11 cellular contexts compared by ENCODE assay signal in genomic region chr13:75705395-75705794, GRCh38.
A peak's percentile ranks its signal among the peaks of the same experiment; 100 is the strongest.
DNase-seq lines count a peak whose midpoint lies in the region; TF ChIP-seq lines count a peak whose summit lies in the region.
"Had no signal": no experiment of that assay in that cellular context is flagged by ENCODE, and none has a peak within 500 bp of the region (broad histone marks: within the 10 kb centered on the region; RNA-seq: fewer than 3 reads in every experiment).

No MANE protein-coding gene starts in this region.

- TF ChIP-seq CTCF in fibroblast of pulmonary artery (IDR thresholded peaks at IDR 0.05; ENCODE audit: low read length, missing control alignments) (no peak), smooth muscle cell (IDR thresholded peaks at IDR 0.05; ENCODE audit: borderline replicate concordance, insufficient read depth, poor library complexity, severe bottlenecking) (no peak), GM13976 (IDR thresholded peaks at IDR 0.05; ENCODE audit: borderline replicate concordance, control extremely low read depth, extremely low read depth, insufficient read depth, missing control alignments) (no peak)

- H3K36me3 ChIP-seq in smooth muscle cell (ENCODE audit: low read depth), result no peaks in the 10 kb centered on the region
- H3K36me3 ChIP-seq: gastrocnemius medialis, right atrium auricular region had no signal

- H3K9me3 ChIP-seq in smooth muscle cell (replicated peaks; ENCODE audit: low read depth), result no peaks in the 10 kb centered on the region
- H3K9me3 ChIP-seq: gastrocnemius medialis, right atrium auricular region had no signal

- DNase-seq in HCEC 1CT (peak; percentile 90), SW 1271 (lab: John Stamatoyannopoulos, UW) (peak; percentile 76 to 89), fibroblast of pulmonary artery (ENCODE audit: low read depth) (peak; percentile 57), smooth muscle cell (lab: John Stamatoyannopoulos, UW; ENCODE audit: unreplicated experiment) (no peak), GM13976 (ENCODE audit: low spot score) (no peak), iPS-NIHi11 (ENCODE audit: low spot score) (no peak), OCI-M1 (lab: John Stamatoyannopoulos, UW) (no peak)
- DNase-seq: gastrocnemius medialis, MM.1S, RPMI8226 had no signal

- peak overlapping the region; percentile 76 for H3K9ac ChIP-seq in smooth muscle cell (ENCODE audit: low read depth)

- in situ Hi-C loops in GM13976 (cut with MboI; ENCODE audit: low sequenced_read_pairs, unreplicated experiment), result no loop called here

- no peaks in the 10 kb centered on the region for H3K27me3 ChIP-seq in smooth muscle cell (ENCODE audit: low read depth)
- H3K27me3 ChIP-seq: gastrocnemius medialis, right atrium auricular region had no signal

- no peak overlapping the region for H2AFZ ChIP-seq in smooth muscle cell (ENCODE audit: low read depth)

- H3K27ac ChIP-seq in smooth muscle cell (ENCODE audit: low read depth), result peak overlapping the region; percentile 97
- H3K27ac ChIP-seq: right atrium auricular region had no signal

- peaks cover 70% of the 10 kb centered on the region for H3K79me2 ChIP-seq in smooth muscle cell (ENCODE audit: low read depth)

- H3F3A ChIP-seq in smooth muscle cell (ENCODE audit: low read depth), result peaks cover 15% of the 10 kb centered on the region

- 8% methylated on average over 1 of the region's 1 CpG for WGBS in smooth muscle cell (ENCODE audit: low lambda C conversion rate)

- H3K4me3 ChIP-seq in fibroblast of pulmonary artery (replicated peaks; ENCODE audit: low read depth, low read length), result no peak overlapping the region
- H3K4me3 ChIP-seq in smooth muscle cell, result peak overlapping the region; percentile 10
- H3K4me3 ChIP-seq: gastrocnemius medialis, right atrium auricular region had no signal

- peaks cover 27% of the 10 kb centered on the region for H3K4me1 ChIP-seq in smooth muscle cell (ENCODE audit: low read depth)

- H3K4me2 ChIP-seq in smooth muscle cell, result peak overlapping the region; percentile 79

- peaks cover 81% of the 10 kb centered on the region for H4K20me1 ChIP-seq in smooth muscle cell (ENCODE audit: low read depth)

Comparison
In these comparisons a context has a peak if more than half of its experiments do, and no peak if none do; other contexts are left out.
1. DNase-seq: peak in HCEC 1CT (single experiment), SW 1271 (2 of 2) and fibroblast of pulmonary artery (single experiment); none in smooth muscle cell (single experiment), GM13976 (single experiment), iPS-NIHi11 (single experiment) and OCI-M1 (single experiment).